2 cellular contexts compared by ENCODE assay signal in the genomic region with DNA sequence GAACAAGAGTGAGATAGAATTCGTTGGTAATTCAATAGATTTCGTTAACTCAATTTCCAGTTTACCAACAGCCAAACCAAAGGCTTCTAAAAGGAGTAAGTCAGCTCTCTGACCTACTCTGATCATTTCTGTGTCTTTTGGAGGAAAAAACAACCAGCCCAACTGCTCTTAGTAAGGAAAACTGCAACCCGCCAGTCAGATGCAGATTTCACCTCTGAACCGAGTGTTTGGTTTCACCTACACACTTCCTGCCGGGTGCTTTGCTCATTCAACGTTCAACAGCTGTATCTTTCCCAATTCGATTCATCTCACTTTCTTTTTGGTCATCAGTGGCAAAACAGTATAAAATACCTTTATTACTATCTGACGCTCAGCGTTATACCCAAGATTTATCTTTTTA.
TF ChIP-seq lines count a peak whose summit lies in the region.

No MANE protein-coding gene starts in this region.

TF ChIP-seq in IMR-90, 13 proteins besides CTCF, POLR2A, EP300 and RAD21:
- TF ChIP-seq SMC3 (IDR thresholded peaks at IDR 0.05; ENCODE audit: low read depth, low read length) = no peak
- no peak for TF ChIP-seq NFE2L2 (IDR thresholded peaks at IDR 0.05; ENCODE audit: low read depth, low read length)
- TF ChIP-seq, protein P1, sequence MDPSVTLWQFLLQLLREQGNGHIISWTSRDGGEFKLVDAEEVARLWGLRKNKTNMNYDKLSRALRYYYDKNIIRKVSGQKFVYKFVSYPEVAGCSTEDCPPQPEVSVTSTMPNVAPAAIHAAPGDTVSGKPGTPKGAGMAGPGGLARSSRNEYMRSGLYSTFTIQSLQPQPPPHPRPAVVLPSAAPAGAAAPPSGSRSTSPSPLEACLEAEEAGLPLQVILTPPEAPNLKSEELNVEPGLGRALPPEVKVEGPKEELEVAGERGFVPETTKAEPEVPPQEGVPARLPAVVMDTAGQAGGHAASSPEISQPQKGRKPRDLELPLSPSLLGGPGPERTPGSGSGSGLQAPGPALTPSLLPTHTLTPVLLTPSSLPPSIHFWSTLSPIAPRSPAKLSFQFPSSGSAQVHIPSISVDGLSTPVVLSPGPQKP (IDR thresholded peaks at IDR 0.05; ENCODE audit: borderline replicate concordance, low read depth, low read length) = no peak
- no peak for TF ChIP-seq RFX5 (IDR thresholded peaks at IDR 0.05; ENCODE audit: low read depth, low read length)
- TF ChIP-seq MAFK (IDR thresholded peaks at IDR 0.05; ENCODE audit: low read depth, low read length) = no peak
- no peak for TF ChIP-seq BHLHE40 (IDR thresholded peaks at IDR 0.05; ENCODE audit: low read depth, low read length)
- no peak for TF ChIP-seq CEBPB (IDR thresholded peaks at IDR 0.05; ENCODE audit: low read depth, low read length)
- no peak for TF ChIP-seq CHD1 (IDR thresholded peaks at IDR 0.05; ENCODE audit: low read depth, low read length)
- TF ChIP-seq RCOR1 (IDR thresholded peaks at IDR 0.05; ENCODE audit: insufficient replicate concordance, low read length) = no peak
- TF ChIP-seq MXI1 (IDR thresholded peaks at IDR 0.05; ENCODE audit: borderline replicate concordance, low read depth, low read length) = no peak
- no peak for TF ChIP-seq USF2 (IDR thresholded peaks at IDR 0.05; ENCODE audit: low read depth, low read length)
- no peak for TF ChIP-seq FOS (IDR thresholded peaks at IDR 0.05; ENCODE audit: low read depth, low read length)
- no peak for TF ChIP-seq MAZ (IDR thresholded peaks at IDR 0.05; ENCODE audit: borderline replicate concordance, low read depth, low read length)

TF ChIP-seq in K562, 482 proteins besides CTCF, POLR2A, EP300 and RAD21:
- TF ChIP-seq NR2C2 (CRISPR knock-in tag; IDR thresholded peaks at IDR 0.05) = no peak
- 0 out of 2 replicates have a peak, but pooled peaks have one; percentile 22 for TF ChIP-seq NR2C2 (tag; IDR thresholded peaks at IDR 0.05)
- peak; percentile 34; the same call in 1 of the 2 replicates for TF ChIP-seq NR2C1 (IDR thresholded peaks at IDR 0.05)
- TF ChIP-seq NR2C1 (tag; IDR thresholded peaks at IDR 0.05) = peak; percentile 32; the same call in 1 of the 2 replicates
- no peak for TF ChIP-seq BHLHE40 (IDR thresholded peaks at IDR 0.05; ENCODE audit: low read length)
- no peak for TF ChIP-seq TOE1 (IDR thresholded peaks at IDR 0.05; ENCODE audit: borderline replicate concordance)
- TF ChIP-seq TOE1 (CRISPR knock-in tag; IDR thresholded peaks at IDR 0.05; ENCODE audit: borderline replicate concordance, low read depth) = no peak
- no peak for TF ChIP-seq HDAC8 (tag; IDR thresholded peaks at IDR 0.05)
- no peak for TF ChIP-seq DACH1 (IDR thresholded peaks at IDR 0.05; ENCODE audit: partially characterized antibody)
TF ChIP-seq in K562: peak in this region for 2.
